Comparison of ENCODE assay signal across 19 cellular contexts in genomic region chr2:13474538-13474937, GRCh38.
DNase-seq lines count a peak whose midpoint lies in the region; ATAC-seq and TF ChIP-seq lines count a peak whose summit lies in the region.
"Had no signal": no experiment of that assay in that cellular context is flagged by ENCODE, and none has a peak within 500 bp of the region (broad histone marks: within the 10 kb centered on the region; RNA-seq: fewer than 3 reads in every experiment).

No MANE protein-coding gene starts in this region.

- ATAC-seq in GM18508 (IDR thresholded peaks at IDR 0.05; ENCODE audit: insufficient read depth, unreplicated experiment) (peak; percentile 38), GM21825 (IDR thresholded peaks at IDR 0.05; ENCODE audit: unreplicated experiment) (peak; percentile 59), HG03457 (IDR thresholded peaks at IDR 0.05; ENCODE audit: unreplicated experiment) (peak; percentile 61)
- ATAC-seq: T-cell had no signal

- no peak overlapping the region for H3K4me3 ChIP-seq in epithelial cell of esophagus (ENCODE audit: low read length)
- H3K4me3 ChIP-seq: SK-N-MC had no signal

- peak; percentile 1 for DNase-seq in epithelial cell of esophagus (ENCODE audit: low read depth)
- no peak for DNase-seq in DMS 273 (lab: John Stamatoyannopoulos, UW; ENCODE audit: unreplicated experiment)
- DNase-seq in anterior cingulate cortex (lab: John Stamatoyannopoulos, UW), result no peak
- DNase-seq in effector CD4-positive, alpha-beta T cell, result no peak
- no peak for DNase-seq in NCI-H1092 (lab: John Stamatoyannopoulos, UW)
- DNase-seq: ACHN; CD4-positive, CD25-positive, alpha-beta regulatory T cell; DMS53; GOT3; NCI-H1436 treated with DMSO at 0.1 percent for 48 hours; NCI-H2081 treated with DMSO at 0.1 percent for 48 hours; NCI-H510A treated with DMSO at 0.1 percent for 48 hours; Right ventricle myocardium superior; T-cell; T-helper 9 cell had no signal

- no peak for TF ChIP-seq CTCF in epithelial cell of esophagus (IDR thresholded peaks at IDR 0.05; ENCODE audit: insufficient read depth, low read depth, low read length, missing control alignments)
